In genomic region chr6:38039497-38039896, GRCh38 we compare ENCODE assay signal across 18 cellular contexts.
"Had no signal": no experiment of that assay in that cellular context is flagged by ENCODE, and none has a peak within 500 bp of the region (broad histone marks: within the 10 kb centered on the region; RNA-seq: fewer than 3 reads in every experiment).

No MANE protein-coding gene starts in this region.

- DNase-seq: effector memory CD4-positive, alpha-beta T cell; gastrocnemius medialis; heart right ventricle; left cardiac atrium; naive thymus-derived CD4-positive, alpha-beta T cell; nucleus accumbens; ovary; sigmoid colon; stimulated activated CD4-positive, alpha-beta T cell treated with anti-CD3 and anti-CD28 coated beads, Interleukin-12 subunit alpha, Interleukin-12 subunit beta, amount 100 ng/mL, for 4 hours; stimulated activated CD4-positive, alpha-beta T cell treated with anti-CD3 and anti-CD28 coated beads, Interleukin-2, amount 100 ng/mL, for 48 hours; stimulated activated naive CD4-positive, alpha-beta T cell treated with Interleukin-2 at 50 U/mL for 16 hours; trophoblast cell had no signal

- H3K27me3 Mint-ChIP-seq: naive thymus-derived CD4-positive, alpha-beta T cell had no signal

- FAIRE-seq: endometrium, keratinocyte had no signal

- H3K36me3 ChIP-seq: gastrocnemius medialis, heart right ventricle, ovary, right atrium auricular region, sigmoid colon had no signal

- H3K4me3 ChIP-seq: gastrocnemius medialis, heart right ventricle, ovary, right atrium auricular region, sigmoid colon, skin epidermis had no signal

- H3K27me3 ChIP-seq: gastrocnemius medialis, heart right ventricle, ovary, right atrium auricular region, sigmoid colon had no signal

- H3K27ac Mint-ChIP-seq: naive thymus-derived CD4-positive, alpha-beta T cell had no signal

- ATAC-seq: esophagus mucosa; gastrocnemius medialis; heart right ventricle; left cardiac atrium; naive thymus-derived CD4-positive, alpha-beta T cell had no signal

- H3K9me3 ChIP-seq: gastrocnemius medialis, heart right ventricle, ovary, right atrium auricular region, sigmoid colon had no signal

- H3K27ac ChIP-seq: gastrocnemius medialis, heart right ventricle, ovary, right atrium auricular region, sigmoid colon, skin epidermis had no signal

- H3K4me3 Mint-ChIP-seq: naive thymus-derived CD4-positive, alpha-beta T cell; neural crest cell had no signal
